In the genomic region with DNA sequence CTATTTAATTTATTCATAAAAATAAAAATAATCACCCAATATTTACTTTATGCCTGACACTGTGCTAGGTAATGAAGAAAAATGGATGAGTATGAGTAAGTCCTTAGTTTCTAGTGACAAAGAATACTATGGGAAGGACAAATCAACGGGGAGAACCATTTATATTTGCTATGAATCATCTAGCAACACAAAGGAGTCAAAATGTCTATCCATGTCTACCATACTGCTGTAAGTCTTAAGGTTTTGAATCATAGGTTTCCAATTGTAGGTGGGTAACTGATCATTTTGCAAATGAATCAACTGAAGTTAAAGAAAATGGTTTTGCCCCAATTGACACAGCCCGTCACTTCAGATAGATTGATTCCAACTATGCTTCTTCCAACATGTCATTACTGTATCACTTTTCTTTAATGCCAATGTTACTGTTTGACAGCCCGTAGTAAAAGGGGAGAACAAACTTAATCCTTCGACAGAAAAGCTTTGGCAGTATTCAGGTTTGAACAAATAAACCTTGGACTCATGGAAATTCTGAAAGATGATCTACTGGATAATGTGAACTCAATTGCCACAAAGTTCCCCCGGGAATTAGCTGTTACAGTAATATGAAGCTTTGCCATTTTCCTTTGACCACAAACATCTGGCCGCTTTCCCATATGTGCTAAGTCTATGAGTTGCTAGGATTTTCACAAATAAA, we compare ENCODE assay signal across 14 cellular contexts. TPM values are rescaled to one million over a fixed set of nuclear protein-coding genes. Genes with fewer than 3 reads are reported as not detected.
DNase-seq lines count a peak whose midpoint lies in the region; ATAC-seq, FAIRE-seq and TF ChIP-seq lines count a peak whose summit lies in the region.
"Had no signal": no experiment of that assay in that cellular context is flagged by ENCODE, and none has a peak within 500 bp of the region (broad histone marks: within the 10 kb centered on the region; RNA-seq: fewer than 3 reads in every experiment).

No MANE protein-coding gene starts in this region.

- no peak for TF ChIP-seq CTCF in fibroblast of lung (conservative IDR thresholded peaks at IDR 0.05 in 1 of 2, IDR thresholded peaks at IDR 0.05 in 1 of 2; ENCODE audit: low read depth in 1 of 2, low read length in 2 of 2)
- no peak for TF ChIP-seq CTCF in CD4-positive, alpha-beta T cell (IDR thresholded peaks at IDR 0.05)

- no peaks in the 10 kb centered on the region for H3K4me1 ChIP-seq in fibroblast of lung (ENCODE audit: control insufficient read depth, extremely low read depth, insufficient read depth, low read length)

- POLR2A ChIA-PET in activated CD4-positive, alpha-beta T cell treated with anti-CD3 and anti-CD28 coated beads for 36 hours (lab: Charles Lee): no interaction called here
- POLR2A ChIA-PET in CD4-positive, alpha-beta T cell (lab: Charles Lee): no interaction called here

- H3K4me2 ChIP-seq in fibroblast of lung (ENCODE audit: extremely low read depth, insufficient read depth, low read length): peak overlapping the region; percentile 5

- H3K36me3 Mint-ChIP-seq in activated CD4-positive, alpha-beta T cell treated with anti-CD3 and anti-CD28 coated beads for 36 hours (ENCODE audit: low read depth): no peaks in the 10 kb centered on the region
- no peaks in the 10 kb centered on the region for H3K36me3 Mint-ChIP-seq in CD4-positive, alpha-beta T cell (ENCODE audit: low read depth)

- no peaks in the 10 kb centered on the region for H3K9me3 Mint-ChIP-seq in activated CD4-positive, alpha-beta T cell treated with anti-CD3 and anti-CD28 coated beads for 36 hours (ENCODE audit: low read depth)
- H3K9me3 Mint-ChIP-seq in CD4-positive, alpha-beta T cell: no peaks in the 10 kb centered on the region

- H4K20me1 ChIP-seq in fibroblast of lung (ENCODE audit: control insufficient read depth, extremely low read depth, insufficient read depth, low read length): no peaks in the 10 kb centered on the region

- no peaks in the 10 kb centered on the region for H3K27me3 ChIP-seq in fibroblast of lung (ENCODE audit: control insufficient read depth, insufficient read depth, low read length)
- peaks cover 4% of the 10 kb centered on the region for H3K27me3 ChIP-seq in CD4-positive, alpha-beta T cell (ENCODE audit: control insufficient read depth, insufficient read depth, low read length)

- CTCF ChIA-PET in activated CD4-positive, alpha-beta T cell treated with anti-CD3 and anti-CD28 coated beads for 36 hours (lab: Charles Lee): no interaction called here
- CTCF ChIA-PET in CD4-positive, alpha-beta T cell (lab: Charles Lee): no interaction called here

- H3K4me3 ChIP-seq in fibroblast of lung (replicated peaks in 1 of 4; ENCODE audit: control extremely low read depth in 1 of 4, insufficient read depth in 1 of 4, low read depth in 3 of 4, low read length in 4 of 4): peak overlapping the region in 1 of 4 experiments; percentile 9
- H3K4me3 ChIP-seq: coronary artery had no signal

- no peaks in the 10 kb centered on the region for H3K9me3 ChIP-seq in fibroblast of lung (ENCODE audit: control insufficient read depth, insufficient read depth, low read depth, low read length)
- no peaks in the 10 kb centered on the region for H3K9me3 ChIP-seq in CD4-positive, alpha-beta T cell (ENCODE audit: control insufficient read depth, low read length)

- H3K36me3 ChIP-seq in fibroblast of lung (ENCODE audit: control insufficient read depth, insufficient read depth, low read length): no peaks in the 10 kb centered on the region

- no peaks in the 10 kb centered on the region for H3K4me1 Mint-ChIP-seq in activated CD4-positive, alpha-beta T cell treated with anti-CD3 and anti-CD28 coated beads for 36 hours
- H3K4me1 Mint-ChIP-seq in CD4-positive, alpha-beta T cell (ENCODE audit: low read depth): no peaks in the 10 kb centered on the region

- no peak overlapping the region for H3K4me3 Mint-ChIP-seq in activated CD4-positive, alpha-beta T cell treated with anti-CD3 and anti-CD28 coated beads for 36 hours
- no peak overlapping the region for H3K4me3 Mint-ChIP-seq in CD4-positive, alpha-beta T cell

- no peak overlapping the region for H3K27ac Mint-ChIP-seq in activated CD4-positive, alpha-beta T cell treated with anti-CD3 and anti-CD28 coated beads for 36 hours
- no peak overlapping the region for H3K27ac Mint-ChIP-seq in CD4-positive, alpha-beta T cell

- H2AFZ ChIP-seq in fibroblast of lung (ENCODE audit: low read length): no peak overlapping the region

- DNase-seq in activated CD4-positive, alpha-beta T cell treated with anti-CD3 and anti-CD28 coated beads for 36 hours: no peak
- no peak for DNase-seq in activated CD4-positive, alpha-beta T cell treated with anti-CD3 and anti-CD28 coated beads, Interleukin-2, amount 50 U/mL, for 1 hour
- DNase-seq in NCI-H82 treated with DMSO at 0.1 percent for 48 hours (lab: John Stamatoyannopoulos, UW; ENCODE audit: unreplicated experiment) (peak; percentile 3), fibroblast of lung (ENCODE audit: low read depth in 2 of 2) (peak; percentile 97 to 100), urothelium cell line (ENCODE audit: low spot score) (peak; percentile 40), activated T-cell treated with anti-CD3 and anti-CD28 coated beads for 4 hours (no peak)
- no peak for DNase-seq in stimulated activated CD4-positive, alpha-beta T cell treated with anti-CD3 and anti-CD28 coated beads, Interleukin-4, amount 100 ng/mL, for 1 hour
- no peak for DNase-seq in CD4-positive, alpha-beta T cell
- DNase-seq: C1 segment of cervical spinal cord; NCI-H774; stimulated activated CD4-positive, alpha-beta T cell treated with anti-CD3 and anti-CD28 coated beads, Interleukin-2, amount 100 ng/mL, for 24 hours had no signal

- H3K79me2 ChIP-seq in fibroblast of lung (ENCODE audit: control insufficient read depth, insufficient read depth, low read length): no peaks in the 10 kb centered on the region

- intact Hi-C loops in activated CD4-positive, alpha-beta T cell treated with anti-CD3 and anti-CD28 coated beads for 36 hours (cut with DNase I, micrococcal nuclease): no loop called here
- intact Hi-C loops in CD4-positive, alpha-beta T cell (cut with DNase I, micrococcal nuclease): no loop called here

- FAIRE-seq in urothelium cell line (lab: Jason Lieb, UNC): no peak

- ATAC-seq in activated CD4-positive, alpha-beta T cell treated with anti-CD3 and anti-CD28 coated beads for 36 hours: peak; percentile 47
- no peak for ATAC-seq in CD4-positive, alpha-beta T cell (ENCODE audit: poor library complexity)

- no peak overlapping the region for H3K27ac ChIP-seq in fibroblast of lung (ENCODE audit: insufficient read depth, low read length)
- no peak overlapping the region for H3K27ac ChIP-seq in CD4-positive, alpha-beta T cell (ENCODE audit: low read depth, low read length)
- H3K27ac ChIP-seq: coronary artery had no signal

- H3K27me3 Mint-ChIP-seq in activated CD4-positive, alpha-beta T cell treated with anti-CD3 and anti-CD28 coated beads for 36 hours: peaks cover 16% of the 10 kb centered on the region
- H3K27me3 Mint-ChIP-seq in CD4-positive, alpha-beta T cell: peaks cover 15% of the 10 kb centered on the region

- H3K9ac ChIP-seq in fibroblast of lung (ENCODE audit: insufficient read depth, low read length): no peak overlapping the region

RNA-seq across cellular contexts. Expression of gene TDO2, which starts 3.2 kb away (rescaled TPM):
- total RNA-seq in activated CD4-positive, alpha-beta T cell treated with anti-CD3 and anti-CD28 coated beads for 36 hours: not detected
- 1.5 and 14.4 TPM in 2 replicates for total RNA-seq in fibroblast of lung
- 0.09 and 0.26 TPM in 2 replicates for polyA plus RNA-seq in fibroblast of lung
- polyA plus RNA-seq in fibroblast of lung (2012): 0.21 and 0.34 TPM in 2 replicates
- polyA minus RNA-seq in fibroblast of lung (ENCODE audit: low replicate concordance): not detected in 2 replicates
- total RNA-seq in CD4-positive, alpha-beta T cell: not detected
- total RNA-seq: lung microvascular endothelial cell had no signal

RNA-seq across cellular contexts. Expression of gene ASIC5, which starts 40.6 kb away (rescaled TPM):
- total RNA-seq in activated CD4-positive, alpha-beta T cell treated with anti-CD3 and anti-CD28 coated beads for 36 hours: not detected
- not detected in 2 replicates for total RNA-seq in fibroblast of lung
- polyA plus RNA-seq in fibroblast of lung: not detected in 2 replicates
- polyA plus RNA-seq in fibroblast of lung (2012): not detected in 2 replicates
- polyA minus RNA-seq in fibroblast of lung (ENCODE audit: low replicate concordance): not detected in 2 replicates
- not detected for total RNA-seq in CD4-positive, alpha-beta T cell
- total RNA-seq: lung microvascular endothelial cell, urinary bladder had no signal
- polyA plus RNA-seq: urinary bladder had no signal

RNA-seq across cellular contexts. Expression of gene CTSO, which starts 47.0 kb away (rescaled TPM):
- total RNA-seq in activated CD4-positive, alpha-beta T cell treated with anti-CD3 and anti-CD28 coated beads for 36 hours: 1 to 10 TPM; 2.6 to 3.0 TPM
- total RNA-seq in fibroblast of lung: 22.1 and 23.6 TPM in 2 replicates
- polyA plus RNA-seq in fibroblast of lung: 13.7 and 47.3 TPM in 2 replicates
- 7.6 and 24.4 TPM in 2 replicates for polyA plus RNA-seq in fibroblast of lung (2012)
- 2.2 and 3.3 TPM in 2 replicates for polyA minus RNA-seq in fibroblast of lung (ENCODE audit: low replicate concordance)
- total RNA-seq in CD4-positive, alpha-beta T cell: 1 to 10 TPM; 3.7 to 3.8 TPM

Comparison
In these comparisons a context has a peak if more than half of its experiments do, and no peak if none do; other contexts are left out.
1. DNase-seq: peak in NCI-H82 treated with DMSO at 0.1 percent for 48 hours (single experiment), fibroblast of lung (2 of 2) and urothelium cell line (single experiment); none in activated CD4-positive, alpha-beta T cell treated with anti-CD3 and anti-CD28 coated beads for 36 hours (single experiment), activated CD4-positive, alpha-beta T cell treated with anti-CD3 and anti-CD28 coated beads, Interleukin-2, amount 50 U/mL, for 1 hour (single experiment), activated T-cell treated with anti-CD3 and anti-CD28 coated beads for 4 hours (single experiment), stimulated activated CD4-positive, alpha-beta T cell treated with anti-CD3 and anti-CD28 coated beads, Interleukin-4, amount 100 ng/mL, for 1 hour (single experiment) and CD4-positive, alpha-beta T cell (0 of 10).